ENCODE assay signal across 10 cellular contexts in genomic region chr6:100633096-100633766, GRCh38.
DNase-seq lines count a peak whose midpoint lies in the region; ATAC-seq and TF ChIP-seq lines count a peak whose summit lies in the region.
"Had no signal": no experiment of that assay in that cellular context is flagged by ENCODE, and none has a peak within 500 bp of the region (broad histone marks: within the 10 kb centered on the region; RNA-seq: fewer than 3 reads in every experiment).

No MANE protein-coding gene starts in this region.

- intact Hi-C loops in CD4-positive, alpha-beta memory T cell (cut with micrococcal nuclease) = no loop called here

- H3K9me3 ChIP-seq in CD4-positive, alpha-beta memory T cell (ENCODE audit: control insufficient read depth in 1 of 2, low read length in 2 of 2) = no peaks in the 10 kb centered on the region

- peak; percentile 46 for DNase-seq in AG09309 (ENCODE audit: low read depth)
- peak; percentile 92 for DNase-seq in choroid plexus epithelial cell (ENCODE audit: low read depth)
- DNase-seq in medulla oblongata (ENCODE audit: extremely low spot score) = peak; percentile 76
- no peak for DNase-seq in GM13977 (ENCODE audit: low spot score)
- no peak for DNase-seq in CD4-positive, alpha-beta memory T cell
- DNase-seq in iPS-NIHi11 (ENCODE audit: low spot score) = no peak
- DNase-seq: DND-41, SHP77 treated with DMSO at 0.1 percent for 48 hours had no signal

- no peak overlapping the region for H3K4me3 Mint-ChIP-seq in IgD-negative memory B cell
- no peak overlapping the region for H3K4me3 Mint-ChIP-seq in CD4-positive, alpha-beta memory T cell

- in situ Hi-C loops in GM13977 (cut with MboI; ENCODE audit: low pct_unique_long_range_greater_than_20kb, low sequenced_read_pairs, unreplicated experiment) = no loop called here

- POLR2A ChIA-PET in CD4-positive, alpha-beta memory T cell (lab: Charles Lee; ENCODE audit: partially characterized antibody) = no interaction called here

- CTCF ChIA-PET in CD4-positive, alpha-beta memory T cell (lab: Charles Lee; ENCODE audit: partially characterized antibody) = no interaction called here

- no peaks in the 10 kb centered on the region for H3K27me3 ChIP-seq in CD4-positive, alpha-beta memory T cell (ENCODE audit: insufficient read depth, low read length)

- H3K4me3 ChIP-seq in AG09309 (ENCODE audit: control insufficient read depth, low read depth, low read length) = no peak overlapping the region
- no peak overlapping the region for H3K4me3 ChIP-seq in choroid plexus epithelial cell (ENCODE audit: low read depth, low read length)
- H3K4me3 ChIP-seq in CD4-positive, alpha-beta memory T cell (ENCODE audit: low read length in 2 of 2) = no peak overlapping the region

- TF ChIP-seq CTCF in AG09309 (IDR thresholded peaks at IDR 0.05; ENCODE audit: control insufficient read depth, insufficient read depth, low read depth, low read length, missing control alignments) = no peak
- TF ChIP-seq CTCF in choroid plexus epithelial cell (conservative IDR thresholded peaks at IDR 0.05; ENCODE audit: low read depth, low read length) = no peak
- no peak for TF ChIP-seq CTCF in GM13977 (IDR thresholded peaks at IDR 0.05; ENCODE audit: extremely low read depth, insufficient read depth, missing control alignments)

- peaks cover 19% of the 10 kb centered on the region for H3K36me3 Mint-ChIP-seq in IgD-negative memory B cell
- H3K36me3 Mint-ChIP-seq in CD4-positive, alpha-beta memory T cell = peaks cover 36 to 37% of the 10 kb centered on the region in 2 donors

- H3K27ac ChIP-seq in CD4-positive, alpha-beta memory T cell (ENCODE audit: low read depth, low read length) = no peak overlapping the region

- H3K27ac Mint-ChIP-seq in IgD-negative memory B cell = peak overlapping the region in 2 of 3 donors; percentile 35 to 63
- H3K27ac Mint-ChIP-seq in CD4-positive, alpha-beta memory T cell = no peak overlapping the region

- peaks cover 0 to 5% (median 0%) of the 10 kb centered on the region in 3 donors for H3K4me1 Mint-ChIP-seq in IgD-negative memory B cell
- peaks cover 0 to 6% (median 0%) of the 10 kb centered on the region in 4 donors for H3K4me1 Mint-ChIP-seq in CD4-positive, alpha-beta memory T cell

- no peaks in the 10 kb centered on the region for H3K36me3 ChIP-seq in CD4-positive, alpha-beta memory T cell (ENCODE audit: insufficient read depth, low read length)

- no peaks in the 10 kb centered on the region for H3K4me1 ChIP-seq in CD4-positive, alpha-beta memory T cell (ENCODE audit: insufficient read depth, low read length)

- ATAC-seq in GM21576 (IDR thresholded peaks at IDR 0.05; ENCODE audit: unreplicated experiment) = no peak

- H3K9me3 Mint-ChIP-seq in IgD-negative memory B cell = no peaks in the 10 kb centered on the region
- peaks cover 0 to 3% (median 0%) of the 10 kb centered on the region in 8 donors for H3K9me3 Mint-ChIP-seq in CD4-positive, alpha-beta memory T cell

- H3K27me3 Mint-ChIP-seq in IgD-negative memory B cell = no peaks in the 10 kb centered on the region
- no peaks in the 10 kb centered on the region for H3K27me3 Mint-ChIP-seq in CD4-positive, alpha-beta memory T cell

Comparison
In these comparisons a context has a peak if more than half of its experiments do, and no peak if none do; other contexts are left out.
1. DNase-seq: peak in AG09309 (single experiment), choroid plexus epithelial cell (single experiment) and medulla oblongata (single experiment); none in GM13977 (single experiment), CD4-positive, alpha-beta memory T cell (0 of 5) and iPS-NIHi11 (single experiment).
2. H3K27ac Mint-ChIP-seq: peak in IgD-negative memory B cell (2 of 3); none in CD4-positive, alpha-beta memory T cell (0 of 7).